In genomic region chr15:66389098-66389858, GRCh38 we compare ENCODE assay signal across 12 cellular contexts. TPM values are rescaled to one million over a fixed set of nuclear protein-coding genes. Genes with fewer than 3 reads are reported as not detected.
DNase-seq lines count a peak whose midpoint lies in the region; ATAC-seq and TF ChIP-seq lines count a peak whose summit lies in the region.
"Had no signal": no experiment of that assay in that cellular context is flagged by ENCODE, and none has a peak within 500 bp of the region (broad histone marks: within the 10 kb centered on the region; RNA-seq: fewer than 3 reads in every experiment).

No MANE protein-coding gene starts in this region.

- H3K36me3 Mint-ChIP-seq in activated naive CD4-positive, alpha-beta T cell treated with anti-CD3 and anti-CD28 coated beads, Interleukin-2, amount 50 U/mL, for 24 hours = peaks cover 4% of the 10 kb centered on the region
- H3K36me3 Mint-ChIP-seq in T-helper 17 cell (ENCODE audit: low read depth) (peaks cover 7% of the 10 kb centered on the region), endothelial cell (ENCODE audit: low read depth, unreplicated experiment) (peaks cover 16% of the 10 kb centered on the region)

- H3K9me3 ChIP-seq in T-helper 17 cell (ENCODE audit: control insufficient read depth, low read length, poor library complexity, severe bottlenecking) (no peaks in the 10 kb centered on the region), subcutaneous abdominal adipose tissue (ENCODE audit: control insufficient read depth in 5 of 5, low read length in 5 of 5) (no peaks in the 10 kb centered on the region), left ventricle myocardium inferior (replicated peaks) (no peaks in the 10 kb centered on the region)
- H3K9me3 ChIP-seq: Peyer's patch had no signal

- H3K27me3 Mint-ChIP-seq in activated naive CD4-positive, alpha-beta T cell treated with anti-CD3 and anti-CD28 coated beads, Interleukin-2, amount 50 U/mL, for 24 hours = no peaks in the 10 kb centered on the region
- H3K27me3 Mint-ChIP-seq in T-helper 17 cell (no peaks in the 10 kb centered on the region), endothelial cell (ENCODE audit: unreplicated experiment) (peaks cover 4% of the 10 kb centered on the region)

- peak overlapping the region; percentile 68 for H3K27ac Mint-ChIP-seq in activated naive CD4-positive, alpha-beta T cell treated with anti-CD3 and anti-CD28 coated beads, Interleukin-2, amount 50 U/mL, for 24 hours
- H3K27ac Mint-ChIP-seq in T-helper 17 cell (peak overlapping the region; percentile 97), endothelial cell (ENCODE audit: unreplicated experiment) (peak overlapping the region; percentile 7)

- H3K27ac ChIP-seq in subcutaneous abdominal adipose tissue (ENCODE audit: low read depth, low read length) (peak overlapping the region; percentile 94), left ventricle myocardium inferior (replicated peaks) (no peak overlapping the region)
- H3K27ac ChIP-seq: GM23248 had no signal

- DNase-seq in activated naive CD4-positive, alpha-beta T cell treated with Interleukin-2 at 50 U/mL for 16 hours = no peak
- DNase-seq in T-helper 17 cell (no peak), endothelial cell (ENCODE audit: low spot score) (no peak), left ventricle myocardium inferior (no peak), NCI-H748 treated with DMSO at 0.1 percent for 48 hours (lab: John Stamatoyannopoulos, UW) (no peak), G401 (ENCODE audit: low spot score) (no peak)
- DNase-seq: activated CD4-positive, alpha-beta T cell treated with anti-CD3 and anti-CD28 coated beads, Interleukin-2, amount 50 U/mL, for 1 hour; NCI-H187 had no signal

- in situ Hi-C loops in G401 (cut with HindIII; ENCODE audit: low sequenced_read_pairs) = no loop called here

- peaks cover 78% of the 10 kb centered on the region for H3K4me1 Mint-ChIP-seq in activated naive CD4-positive, alpha-beta T cell treated with anti-CD3 and anti-CD28 coated beads, Interleukin-2, amount 50 U/mL, for 24 hours
- H3K4me1 Mint-ChIP-seq in T-helper 17 cell (peaks cover 71% of the 10 kb centered on the region), endothelial cell (ENCODE audit: unreplicated experiment) (peaks cover 58% of the 10 kb centered on the region)

- intact Hi-C loops in left ventricle myocardium inferior (cut with micrococcal nuclease) = loop anchor here (5.0 kb wide), 1 partner anchor 108 kb away; the partner anchor contains the start of gene SNAPC5

- H3K4me1 ChIP-seq in subcutaneous abdominal adipose tissue (ENCODE audit: control insufficient read depth in 5 of 5, insufficient read depth in 5 of 5, low read length in 5 of 5) (peaks cover 6 to 53% (median 51%) of the 10 kb centered on the region in 5 donors), left ventricle myocardium inferior (peaks cover 44% of the 10 kb centered on the region)

- H3K4me3 ChIP-seq in subcutaneous abdominal adipose tissue (ENCODE audit: low read depth in 1 of 5, low read length in 5 of 5) (no peak overlapping the region), left ventricle myocardium inferior (no peak overlapping the region)
- H3K4me3 ChIP-seq: Peyer's patch had no signal

- H3K9me3 Mint-ChIP-seq in activated naive CD4-positive, alpha-beta T cell treated with anti-CD3 and anti-CD28 coated beads, Interleukin-2, amount 50 U/mL, for 24 hours = no peaks in the 10 kb centered on the region
- no peaks in the 10 kb centered on the region for H3K9me3 Mint-ChIP-seq in endothelial cell (ENCODE audit: unreplicated experiment)

- no peak for ATAC-seq in T-helper 17 cell

- no peaks in the 10 kb centered on the region for H3K27me3 ChIP-seq in subcutaneous abdominal adipose tissue (ENCODE audit: control insufficient read depth in 5 of 5, insufficient read depth in 4 of 5, low read length in 5 of 5)
- H3K27me3 ChIP-seq in left ventricle myocardium inferior (ENCODE audit: low read depth) = no peaks in the 10 kb centered on the region
- H3K27me3 ChIP-seq: Peyer's patch had no signal

- H3K9ac ChIP-seq in subcutaneous abdominal adipose tissue (ENCODE audit: low read length in 5 of 5) = peak overlapping the region in 1 of 5 donors; percentile 47

- TF ChIP-seq CTCF in endothelial cell (IDR thresholded peaks at IDR 0.05; ENCODE audit: unreplicated experiment) (no peak), left ventricle myocardium inferior (IDR thresholded peaks at IDR 0.05; ENCODE audit: borderline replicate concordance) (no peak)

- peak overlapping the region; percentile 97 for H3K4me3 Mint-ChIP-seq in activated naive CD4-positive, alpha-beta T cell treated with anti-CD3 and anti-CD28 coated beads, Interleukin-2, amount 50 U/mL, for 24 hours
- H3K4me3 Mint-ChIP-seq in T-helper 17 cell = peak overlapping the region; percentile 97
- peak overlapping the region; percentile 96 for H3K4me3 Mint-ChIP-seq in endothelial cell (ENCODE audit: unreplicated experiment)

- peaks cover 0 to 4% (median 0%) of the 10 kb centered on the region in 5 donors for H3K36me3 ChIP-seq in subcutaneous abdominal adipose tissue (ENCODE audit: control insufficient read depth in 5 of 5, insufficient read depth in 5 of 5, low read length in 5 of 5)
- no peaks in the 10 kb centered on the region for H3K36me3 ChIP-seq in left ventricle myocardium inferior
- H3K36me3 ChIP-seq: Peyer's patch had no signal

RNA-seq across cellular contexts. Expression of gene MAP2K1, which starts 2.6 kb away (rescaled TPM):
- total RNA-seq in T-helper 17 cell (10 to 100 TPM; 39.2 to 57.3 TPM), endothelial cell (ENCODE audit: unreplicated experiment) (139 TPM), left ventricle myocardium inferior (44.9 TPM)
- 5.3 and 13.9 TPM in 2 replicates for total RNA-seq in G401 (2014; rRNA removed; shearing (Covaris generic))

RNA-seq across cellular contexts. Expression of gene TIPIN, which starts 32.8 kb away (rescaled TPM):
- total RNA-seq in T-helper 17 cell (1 to 10 TPM; 2.9 to 4.2 TPM), endothelial cell (ENCODE audit: unreplicated experiment) (17.7 TPM), left ventricle myocardium inferior (2.4 TPM)
- total RNA-seq in G401 (2014; rRNA removed; shearing (Covaris generic)) = 19.3 and 44.8 TPM in 2 replicates

Comparison
In these comparisons a context has a peak if more than half of its experiments do, and no peak if none do; other contexts are left out.
1. H3K27ac Mint-ChIP-seq: peak in every context shown above with its lines; median percentile 97 in T-helper 17 cell; 68 in activated naive CD4-positive, alpha-beta T cell treated with anti-CD3 and anti-CD28 coated beads, Interleukin-2, amount 50 U/mL, for 24 hours; 7 in endothelial cell.